Comparison of ENCODE assay signal across 26 cellular contexts in the genomic region with DNA sequence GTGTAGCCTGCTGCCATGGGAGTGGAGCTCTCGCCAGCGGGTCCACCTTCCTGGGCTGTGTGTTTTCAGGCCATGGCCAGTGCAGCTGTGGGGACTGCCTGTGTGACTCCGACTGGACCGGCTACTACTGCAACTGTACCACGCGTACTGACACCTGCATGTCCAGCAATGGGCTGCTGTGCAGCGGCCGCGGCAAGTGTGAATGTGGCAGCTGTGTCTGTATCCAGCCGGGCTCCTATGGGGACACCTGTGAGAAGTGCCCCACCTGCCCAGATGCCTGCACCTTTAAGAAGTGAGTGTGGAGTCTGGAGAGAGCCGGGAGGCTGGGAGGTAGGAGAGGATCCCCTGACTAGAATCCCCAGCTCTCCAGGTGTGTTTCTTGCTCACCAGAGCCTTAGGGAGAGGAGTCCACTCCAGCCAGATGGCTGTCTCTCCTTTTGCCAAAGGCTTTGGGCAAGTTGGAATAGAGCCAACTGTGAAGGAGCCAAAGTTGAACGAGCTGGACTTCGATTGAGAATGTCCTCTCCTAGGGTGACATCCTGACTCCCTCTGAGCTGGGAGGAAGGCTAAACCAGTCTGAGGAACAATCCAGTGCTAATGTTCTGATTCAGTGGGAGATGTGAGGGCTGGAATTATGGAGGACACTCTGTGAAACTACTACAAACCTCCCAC. TPM values are rescaled to one million over a fixed set of nuclear protein-coding genes. Genes with fewer than 3 reads are reported as not detected.
"Had no signal": no experiment of that assay in that cellular context is flagged by ENCODE, and none has a peak within 500 bp of the region (broad histone marks: within the 10 kb centered on the region; RNA-seq: fewer than 3 reads in every experiment).

No MANE protein-coding gene starts in this region.

- H3K27ac ChIP-seq: SK-N-MC, VCaP had no signal

- DNase-seq: activated CD4-positive, alpha-beta memory T cell treated with anti-CD3 and anti-CD28 coated beads for 36 hours; activated CD4-positive, alpha-beta T cell treated with anti-CD3 and anti-CD28 coated beads, Interleukin-2, amount 10 ng/mL, durations not matched to agents 7 days and 5 days; activated CD4-positive, CD25-positive, alpha-beta regulatory T cell; activated CD8-positive, alpha-beta memory T cell treated with anti-CD3 and anti-CD28 coated beads for 24 hours; activated gamma-delta T cell; activated naive CD4-positive, alpha-beta T cell treated with anti-CD3 and anti-CD28 coated beads for 36 hours; activated T-cell treated with anti-CD3 and anti-CD28 coated beads, Interleukin-2, amount 50 U/mL, for 48 hours; amygdala; cerebellar nuclear complex; KG1; NCI-H1092; NCI-H1417; NCI-H1694; NCI-H2029; NCI-H446 treated with DMSO at 0.1 percent for 48 hours; NCI-H524 treated with DMSO at 0.1 percent for 48 hours; NCI-H774; NK-92 treated with Interleukin-12 subunit alpha and Interleukin-12 subunit beta, amount 100 ng/mL, for 24 hours; OCI-M1; RPMI8226; T-helper 1 cell had no signal

- H3K4me3 ChIP-seq: SK-N-MC had no signal

- ATAC-seq: activated T-helper 17 cell treated with anti-CD3 and anti-CD28 coated beads, Interleukin-2, amount 50 U/mL, for 72 hours; Panc1; Right ventricle myocardium inferior had no signal

RNA-seq across cellular contexts. Expression of gene ITGB3, which starts 45.7 kb away (rescaled TPM):
- total RNA-seq: activated CD4-positive, alpha-beta memory T cell treated with anti-CD3 and anti-CD28 coated beads for 36 hours; activated naive CD4-positive, alpha-beta T cell treated with anti-CD3 and anti-CD28 coated beads for 36 hours had no signal
